ENCODE assay signal across 1 cellular context in the genomic region with DNA sequence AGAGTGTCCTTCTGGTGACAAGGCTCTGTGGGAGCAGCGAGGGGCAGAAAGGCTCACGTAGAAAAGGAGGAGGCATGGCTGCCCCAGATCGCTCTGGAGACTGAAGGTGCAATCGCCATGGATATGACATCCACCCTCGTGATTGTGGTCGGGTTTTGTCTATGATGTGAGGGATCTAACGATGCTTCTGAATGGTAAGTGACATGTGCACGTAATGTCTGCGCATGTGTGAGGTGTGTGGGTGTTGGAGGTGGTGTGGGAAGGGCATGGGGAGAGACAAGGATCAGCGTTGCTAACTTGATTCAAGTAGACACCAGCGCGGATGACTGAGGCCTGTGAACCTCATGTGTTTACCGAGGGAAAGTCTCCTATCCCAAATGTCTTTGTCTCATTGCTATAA.
TF ChIP-seq lines count a peak whose summit lies in the region.

No MANE protein-coding gene starts in this region.

TF ChIP-seq in HepG2, 621 proteins besides CTCF, POLR2A, EP300 and RAD21 (continued from another document):
- TF ChIP-seq, protein P1, sequence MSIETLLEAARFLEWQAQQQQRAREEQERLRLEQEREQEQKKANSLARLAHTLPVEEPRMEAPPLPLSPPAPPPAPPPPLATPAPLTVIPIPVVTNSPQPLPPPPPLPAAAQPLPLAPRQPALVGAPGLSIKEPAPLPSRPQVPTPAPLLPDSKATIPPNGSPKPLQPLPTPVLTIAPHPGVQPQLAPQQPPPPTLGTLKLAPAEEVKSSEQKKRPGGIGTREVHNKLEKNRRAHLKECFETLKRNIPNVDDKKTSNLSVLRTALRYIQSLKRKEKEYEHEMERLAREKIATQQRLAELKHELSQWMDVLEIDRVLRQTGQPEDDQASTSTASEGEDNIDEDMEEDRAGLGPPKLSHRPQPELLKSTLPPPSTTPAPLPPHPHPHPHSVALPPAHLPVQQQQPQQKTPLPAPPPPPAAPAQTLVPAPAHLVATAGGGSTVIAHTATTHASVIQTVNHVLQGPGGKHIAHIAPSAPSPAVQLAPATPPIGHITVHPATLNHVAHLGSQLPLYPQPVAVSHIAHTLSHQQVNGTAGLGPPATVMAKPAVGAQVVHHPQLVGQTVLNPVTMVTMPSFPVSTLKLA (IDR thresholded peaks at IDR 0.05) = peak; percentile 95
- TF ChIP-seq, protein P2, sequence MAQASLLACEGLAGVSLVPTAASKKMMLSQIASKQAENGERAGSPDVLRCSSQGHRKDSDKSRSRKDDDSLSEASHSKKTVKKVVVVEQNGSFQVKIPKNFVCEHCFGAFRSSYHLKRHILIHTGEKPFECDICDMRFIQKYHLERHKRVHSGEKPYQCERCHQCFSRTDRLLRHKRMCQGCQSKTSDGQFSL (CRISPR knock-in tag; IDR thresholded peaks at IDR 0.05) = no peak
